1 cellular context compared by ENCODE assay signal in the genomic region with DNA sequence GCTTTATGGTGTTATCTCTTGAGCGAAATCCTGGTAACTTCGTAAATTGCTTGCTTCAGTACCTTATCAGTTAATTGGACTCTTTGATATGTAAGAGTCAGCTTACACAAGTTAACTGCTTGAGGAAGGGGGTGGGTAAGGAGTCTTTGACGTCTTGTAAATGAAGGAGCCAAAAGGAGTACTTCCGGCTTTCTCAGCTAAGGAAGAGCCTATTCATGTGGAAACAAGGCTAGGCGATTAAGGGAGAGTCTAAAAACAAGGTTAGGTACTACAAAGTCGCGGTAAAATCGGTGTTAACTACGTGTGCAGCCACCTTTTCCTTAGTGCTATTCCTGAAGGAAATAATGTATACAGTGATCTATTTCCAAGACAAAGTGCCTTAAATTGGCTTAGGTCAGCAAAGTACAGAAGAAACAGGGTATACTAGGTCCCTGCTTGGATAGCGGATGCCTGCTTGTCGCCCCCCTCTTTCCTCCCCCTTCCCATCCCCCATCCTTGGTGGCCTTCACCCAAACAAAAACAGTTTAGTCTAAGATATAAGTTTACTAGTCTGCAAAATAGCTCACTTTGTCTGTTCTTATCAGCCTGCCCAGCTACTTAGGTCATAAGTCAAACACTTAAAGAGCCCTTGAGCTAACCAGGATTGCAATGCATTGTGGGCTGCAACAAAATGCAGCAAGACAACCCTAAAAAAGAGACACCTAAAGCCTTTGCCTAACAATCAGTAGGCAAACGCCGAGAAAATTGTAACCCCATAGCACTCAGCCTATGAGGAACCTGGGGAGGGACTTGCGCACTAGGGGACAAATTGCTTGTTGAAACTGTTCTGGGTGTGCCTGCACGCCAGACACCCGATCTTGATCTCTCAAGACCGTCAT.
TF ChIP-seq lines count a peak whose summit lies in the region.

No MANE protein-coding gene starts in this region.

TF ChIP-seq in K562, 482 proteins besides CTCF, POLR2A, EP300 and RAD21 (continued from another document):
- 0 out of 2 replicates have a peak, but pooled peaks have one; percentile 14 for TF ChIP-seq MTA2 (IDR thresholded peaks at IDR 0.05; ENCODE audit: low read depth)
- no peak for TF ChIP-seq ZNF780A (CRISPR knock-in tag; IDR thresholded peaks at IDR 0.05)
